8 cellular contexts compared by ENCODE assay signal in the genomic region with DNA sequence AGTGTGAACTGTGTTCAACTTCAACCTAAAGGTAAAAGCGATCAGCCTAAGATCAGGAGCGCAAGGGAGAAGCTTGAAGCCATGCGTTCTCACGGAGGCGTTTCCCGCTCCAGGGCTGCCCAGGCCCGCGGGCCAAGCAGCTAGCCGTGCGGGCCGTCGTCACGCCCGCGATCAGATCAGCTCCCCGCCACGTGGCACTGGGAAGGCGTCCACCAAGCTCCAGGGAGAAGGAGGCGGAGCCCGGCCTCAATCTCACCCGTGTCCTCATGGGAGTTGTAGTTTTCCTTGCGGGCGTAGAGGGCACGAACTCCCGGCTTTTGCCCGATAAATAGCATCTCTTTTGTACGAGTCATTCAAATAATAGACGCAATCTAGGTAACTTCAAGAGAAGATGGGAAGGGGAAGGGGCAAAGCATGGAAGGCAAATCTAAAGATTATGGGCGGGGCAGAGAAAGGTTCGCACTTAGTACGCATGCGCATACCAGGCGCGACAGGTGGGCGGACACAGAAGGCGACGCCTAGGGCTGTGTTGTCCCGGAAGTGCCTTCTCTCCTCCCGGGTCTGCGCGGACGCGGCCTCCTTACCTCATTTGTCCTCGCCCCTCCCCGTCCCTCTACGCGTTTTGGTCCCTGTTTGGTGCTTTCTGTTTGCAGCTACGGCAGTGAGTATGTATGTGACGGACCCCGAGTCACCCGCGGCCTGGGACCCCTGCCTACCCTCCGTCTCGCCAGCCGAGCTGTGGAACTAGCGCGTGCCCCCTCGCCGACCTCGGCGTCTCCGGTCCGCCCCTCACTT. TPM values are rescaled to one million over a fixed set of nuclear protein-coding genes. Genes with fewer than 3 reads are reported as not detected.
A peak's percentile ranks its signal among the peaks of the same experiment; 100 is the strongest.
DNase-seq lines count a peak whose midpoint lies in the region; ATAC-seq, FAIRE-seq and TF ChIP-seq lines count a peak whose summit lies in the region.

No MANE protein-coding gene starts in this region.

- dilution Hi-C loops in endothelial cell of umbilical vein (cut with MboI; ENCODE audit: extremely low pct_ligation_motif_present, low sequenced_read_pairs): no loop called here

- peaks cover 2% of the 10 kb centered on the region for H3K36me3 Mint-ChIP-seq in mesothelial cell of epicardium

- H2AFZ ChIP-seq in OCI-LY1 (ENCODE audit: low read length) (no peak overlapping the region), endothelial cell of umbilical vein (ENCODE audit: low read depth, low read length) (peak overlapping the region; percentile 88)

- FAIRE-seq in endothelial cell of umbilical vein (lab: Jason Lieb, UNC): peak; percentile 98

- ATAC-seq in GM21515 (IDR thresholded peaks at IDR 0.05; ENCODE audit: unreplicated experiment): peak; percentile 90

- DNase-seq in D341Med (ENCODE audit: low spot score) (peak; percentile 91), HuH-7 (ENCODE audit: low spot score) (peak; percentile 97), activated T-cell treated with anti-CD3 and anti-CD28 coated beads for 1 hour (ENCODE audit: low read depth) (peak; percentile 83), endothelial cell of umbilical vein (ENCODE audit: low read depth, low spot score) (peak; percentile 93), mesothelial cell of epicardium (ENCODE audit: low spot score in 2 of 2, unreplicated experiment in 2 of 2) (peak; percentile 82 to 91)
- DNase-seq in stimulated activated CD8-positive, alpha-beta memory T cell treated with anti-CD3 and anti-CD28 coated beads, Interleukin-15, amount 100 ng/mL, for 4 hours (ENCODE audit: low read depth in 2 of 2): peak; percentile 82 to 92

- peak overlapping the region; percentile 86 for H3K4me3 Mint-ChIP-seq in mesothelial cell of epicardium

- peak overlapping the region; percentile 85 for H3K4me2 ChIP-seq in OCI-LY1 (ENCODE audit: low read length)
- peak overlapping the region; percentile 75 for H3K4me2 ChIP-seq in endothelial cell of umbilical vein (ENCODE audit: insufficient read depth, low read length)

- H3K36me3 ChIP-seq in OCI-LY1 (ENCODE audit: insufficient read depth, low read length): peaks cover 34% of the 10 kb centered on the region
- no peaks in the 10 kb centered on the region for H3K36me3 ChIP-seq in endothelial cell of umbilical vein (ENCODE audit: control insufficient read depth in 2 of 2, extremely low read depth in 1 of 2, insufficient read depth in 2 of 2, low read length in 2 of 2)

- peaks cover 19% of the 10 kb centered on the region for H3K27me3 Mint-ChIP-seq in mesothelial cell of epicardium (ENCODE audit: low read depth)

- intact Hi-C loops in endothelial cell of umbilical vein (cut with micrococcal nuclease): loop anchor here (1.0 to 5.0 kb wide), 3 partner anchors 41 to 183 kb away; a partner anchor contains a TSS

- TSS peak; percentile 48 for BruUV-seq in endothelial cell of umbilical vein (replicated peaks; lab: Mats Ljungman, UMichigan)

- CTCF ChIA-PET in endothelial cell of umbilical vein (lab: Charles Lee): interaction anchor here (0.7 to 2.9 kb wide), 8 partner anchors 11 to 287 kb away, joined by 3 to 12 read pairs (median 4); a partner anchor contains a TSS

- H3K9ac ChIP-seq in OCI-LY1 (ENCODE audit: low read length): peak overlapping the region; percentile 99
- peak overlapping the region; percentile 44 for H3K9ac ChIP-seq in endothelial cell of umbilical vein (replicated peaks; ENCODE audit: extremely low read depth, insufficient read depth, low read length)

- peaks cover 54% of the 10 kb centered on the region for H3K79me2 ChIP-seq in OCI-LY1 (ENCODE audit: insufficient read depth, low read length)
- H3K79me2 ChIP-seq in endothelial cell of umbilical vein (ENCODE audit: control insufficient read depth, insufficient read depth, low read length): peaks cover 2% of the 10 kb centered on the region

- no peaks in the 10 kb centered on the region; the same call in 1 of the 2 replicates for H3F3A ChIP-seq in OCI-LY1 (ENCODE audit: insufficient read depth, low read length)

- H3K27me3 ChIP-seq in OCI-LY1 (ENCODE audit: insufficient read depth, low read length) (no peaks in the 10 kb centered on the region), endothelial cell of umbilical vein (ENCODE audit: control insufficient read depth in 2 of 2, insufficient read depth in 2 of 2, low read length in 2 of 2) (peaks cover 0 to 4% of the 10 kb centered on the region in 2 experiments)

- no peak for TF ChIP-seq CTCF in OCI-LY1 (IDR thresholded peaks at IDR 0.05; ENCODE audit: low read length)
- TF ChIP-seq CTCF in endothelial cell of umbilical vein (IDR thresholded peaks at IDR 0.05; ENCODE audit: extremely low read depth in 1 of 2, insufficient read depth in 1 of 2, low read depth in 1 of 2, low read length in 2 of 2): no peak
- TF ChIP-seq CTCF in mesothelial cell of epicardium (IDR thresholded peaks at IDR 0.05; ENCODE audit: unreplicated experiment): no peak

- TF ChIP-seq POLR2A in endothelial cell of umbilical vein (IDR thresholded peaks at IDR 0.05; ENCODE audit: low read depth, low read length): no peak

- H4K20me1 ChIP-seq in OCI-LY1 (ENCODE audit: insufficient read depth, low read length): no peaks in the 10 kb centered on the region
- no peaks in the 10 kb centered on the region for H4K20me1 ChIP-seq in endothelial cell of umbilical vein (replicated peaks; ENCODE audit: control insufficient read depth, extremely low read depth, insufficient read depth, low read length)

- H3K9me2 ChIP-seq in OCI-LY1 (ENCODE audit: low read depth, low read length): no peaks in the 10 kb centered on the region

- H3K9me1 ChIP-seq in endothelial cell of umbilical vein (replicated peaks; ENCODE audit: control insufficient read depth, extremely low read depth, insufficient read depth, low read length): no peaks in the 10 kb centered on the region

- peak overlapping the region; percentile 99 for H3K4me3 ChIP-seq in OCI-LY1 (ENCODE audit: low read depth, low read length, poor library complexity, severe bottlenecking)
- peak overlapping the region; percentile 34 to 92 (median 79) for H3K4me3 ChIP-seq in endothelial cell of umbilical vein (replicated peaks in 1 of 3; ENCODE audit: insufficient read depth in 1 of 3, low read depth in 1 of 3, low read length in 3 of 3)

- no peaks in the 10 kb centered on the region for H3K9me3 Mint-ChIP-seq in mesothelial cell of epicardium

- H3K9me3 ChIP-seq in OCI-LY1 (ENCODE audit: low read length): no peaks in the 10 kb centered on the region
- no peaks in the 10 kb centered on the region for H3K9me3 ChIP-seq in endothelial cell of umbilical vein (replicated peaks; ENCODE audit: control insufficient read depth, insufficient read depth, low read length)

- H3K27ac ChIP-seq in OCI-LY1 (ENCODE audit: low read depth, low read length, poor library complexity, severe bottlenecking): peak overlapping the region; percentile 100
- H3K27ac ChIP-seq in endothelial cell of umbilical vein (ENCODE audit: insufficient read depth, low read depth, low read length): peak overlapping the region; percentile 54

- H3K4me1 ChIP-seq in OCI-LY1 (ENCODE audit: insufficient read depth, low read length, severe bottlenecking) (peaks cover 82% of the 10 kb centered on the region), endothelial cell of umbilical vein (ENCODE audit: control insufficient read depth, extremely low read depth, insufficient read depth, low read length) (peaks cover 4% of the 10 kb centered on the region)

- POLR2A ChIA-PET in endothelial cell of umbilical vein (lab: Charles Lee): interaction anchor here (0.6 to 1.2 kb wide), 2 partner anchors 41 to 328 kb away, joined by 3 to 6 read pairs; a partner anchor contains a TSS

- peak overlapping the region; percentile 97 for H3K27ac Mint-ChIP-seq in mesothelial cell of epicardium

- H3K4me1 Mint-ChIP-seq in mesothelial cell of epicardium: peaks cover 13% of the 10 kb centered on the region

TF ChIP-seq in endothelial cell of umbilical vein, 7 proteins besides CTCF, POLR2A, EP300 and RAD21:
- TF ChIP-seq FOS (IDR thresholded peaks at IDR 0.05; ENCODE audit: borderline replicate concordance, insufficient read depth, low read length): no peak
- TF ChIP-seq, protein P1, sequence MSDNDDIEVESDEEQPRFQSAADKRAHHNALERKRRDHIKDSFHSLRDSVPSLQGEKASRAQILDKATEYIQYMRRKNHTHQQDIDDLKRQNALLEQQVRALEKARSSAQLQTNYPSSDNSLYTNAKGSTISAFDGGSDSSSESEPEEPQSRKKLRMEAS (IDR thresholded peaks at IDR 0.05; ENCODE audit: insufficient read depth, insufficient read length): peak; percentile 98
- TF ChIP-seq MYC (IDR thresholded peaks at IDR 0.05; ENCODE audit: low read depth, low read length): peak; percentile 59
- no peak for TF ChIP-seq JUN (IDR thresholded peaks at IDR 0.05; ENCODE audit: borderline replicate concordance, insufficient read depth, insufficient read length, low read depth)
- TF ChIP-seq EZH2 (IDR thresholded peaks at IDR 0.05; ENCODE audit: borderline replicate concordance, low read depth, low read length, severe bottlenecking): no peak
- peak; percentile 18 for TF ChIP-seq POLR2AphosphoS5 (IDR thresholded peaks at IDR 0.05; ENCODE audit: insufficient read depth, low read depth, low read length)
- peak; percentile 58 for TF ChIP-seq GATA2 (IDR thresholded peaks at IDR 0.05; ENCODE audit: insufficient read depth, insufficient read length, low read depth, low read length)

RNA-seq across cellular contexts. Expression of a gene that starts 40.8 kb away (rescaled TPM):
- total RNA-seq in endothelial cell of umbilical vein: 14.8 and 17.3 TPM in 2 replicates
- polyA plus RNA-seq in endothelial cell of umbilical vein: 7.4 and 9.3 TPM in 2 replicates
- 9.4 and 13.2 TPM in 2 replicates for polyA plus RNA-seq in endothelial cell of umbilical vein (2011; cell fraction: cytosol; rRNA removed)
- polyA plus RNA-seq in endothelial cell of umbilical vein (2011; cell fraction: nucleus; rRNA removed): 11.9 and 14.8 TPM in 2 replicates
- polyA plus RNA-seq in endothelial cell of umbilical vein (2012): 13.7 and 14.6 TPM in 2 replicates
- 11.7 and 17.0 TPM in 2 replicates for polyA minus RNA-seq in endothelial cell of umbilical vein
- 16.4 TPM for polyA minus RNA-seq in endothelial cell of umbilical vein (2011; cell fraction: cytosol; rRNA and poly(A)+ RNA removed)
- polyA minus RNA-seq in endothelial cell of umbilical vein (2011; cell fraction: nucleus; rRNA and poly(A)+ RNA removed): 17.6 and 22.3 TPM in 2 replicates
- 27.0 to 31.3 TPM (median 27.8 TPM) in 3 replicates for total RNA-seq in mesothelial cell of epicardium

RNA-seq across cellular contexts. Expression of a gene that starts 45.5 kb away (rescaled TPM):
- total RNA-seq in endothelial cell of umbilical vein: not detected in 2 replicates
- polyA plus RNA-seq in endothelial cell of umbilical vein: not detected in 2 replicates
- polyA plus RNA-seq in endothelial cell of umbilical vein (2011; cell fraction: cytosol; rRNA removed): not detected in 2 replicates
- not detected in 2 replicates for polyA plus RNA-seq in endothelial cell of umbilical vein (2011; cell fraction: nucleus; rRNA removed)
- polyA plus RNA-seq in endothelial cell of umbilical vein (2012): not detected in 2 replicates
- polyA minus RNA-seq in endothelial cell of umbilical vein: not detected in 2 replicates
- polyA minus RNA-seq in endothelial cell of umbilical vein (2011; cell fraction: cytosol; rRNA and poly(A)+ RNA removed): not detected
- polyA minus RNA-seq in endothelial cell of umbilical vein (2011; cell fraction: nucleus; rRNA and poly(A)+ RNA removed): not detected in 2 replicates
- not detected in 3 replicates for total RNA-seq in mesothelial cell of epicardium

Comparison
In these comparisons a context has a peak if more than half of its experiments do, and no peak if none do; other contexts are left out.
1. Peak in every context shown above with its lines: DNase-seq, ATAC-seq, H3K4me3 ChIP-seq and H3K27ac ChIP-seq.